ENCODE assay signal across 8 cellular contexts in genomic region chr15:92902020-92902419, GRCh38. TPM values are rescaled to one million over a fixed set of nuclear protein-coding genes. Genes with fewer than 3 reads are reported as not detected.
DNase-seq lines count a peak whose midpoint lies in the region; ATAC-seq and TF ChIP-seq lines count a peak whose summit lies in the region.

No MANE protein-coding gene starts in this region.

- H3K9me2 ChIP-seq in DOHH2 (replicated peaks; ENCODE audit: control insufficient read depth, low read length): no peaks in the 10 kb centered on the region
- no peaks in the 10 kb centered on the region for H3K9me2 ChIP-seq in PC-3 (replicated peaks; ENCODE audit: low read length)

- BruUV-seq in PC-3 (replicated peaks; lab: Mats Ljungman, UMichigan): no TSS peak

- CTCF ChIA-PET in PC-3 (lab: Charles Lee): no interaction called here

- TF ChIP-seq CTCF in DOHH2 (IDR thresholded peaks at IDR 0.05; ENCODE audit: low read depth, low read length, poor library complexity, severe bottlenecking): no peak
- no peak for TF ChIP-seq CTCF in PC-3 (conservative IDR thresholded peaks at IDR 0.05; ENCODE audit: low read depth, low read length)
- no peak for TF ChIP-seq CTCF in epithelial cell of esophagus (IDR thresholded peaks at IDR 0.05; ENCODE audit: insufficient read depth, low read depth, low read length, missing control alignments)
- TF ChIP-seq CTCF in ovary (IDR thresholded peaks at IDR 0.05): no peak

- POLR2A ChIA-PET in PC-3 (lab: Charles Lee; ENCODE audit: unreplicated experiment): no interaction called here

- TF ChIP-seq POLR2A in ovary (IDR thresholded peaks at IDR 0.05): no peak

- H3K9me3 ChIP-seq in DOHH2 (ENCODE audit: control insufficient read depth, insufficient read depth, low read length) (no peaks in the 10 kb centered on the region), PC-3 (ENCODE audit: low read length) (no peaks in the 10 kb centered on the region), ovary (no peaks in the 10 kb centered on the region)

- no peak for TF ChIP-seq EP300 in ovary (IDR thresholded peaks at IDR 0.05)

- H2AFZ ChIP-seq in PC-3 (ENCODE audit: low read length): no peak overlapping the region

- H3K9ac ChIP-seq in PC-3 (ENCODE audit: low read length): peak overlapping the region; percentile 95

- WGBS in ovary, 3 donors: 0 to 1% (median 0%) methylated on average over 2 of the region's 2 CpGs

- H3K4me1 ChIP-seq in DOHH2 (ENCODE audit: control insufficient read depth, low read length) (peaks cover 83% of the 10 kb centered on the region), PC-3 (ENCODE audit: insufficient read depth, low read length) (peaks cover 34% of the 10 kb centered on the region), ovary (ENCODE audit: insufficient read depth) (peaks cover 3% of the 10 kb centered on the region)

- ATAC-seq in PC-3: no peak
- ATAC-seq in GM18519 (IDR thresholded peaks at IDR 0.05; ENCODE audit: low FRiP score, unreplicated experiment): no peak
- ATAC-seq in GM19463 (IDR thresholded peaks at IDR 0.05; ENCODE audit: unreplicated experiment): no peak

- H3K4me2 ChIP-seq in DOHH2 (ENCODE audit: low read length) (peak overlapping the region; percentile 74), PC-3 (ENCODE audit: low read length) (peak overlapping the region; percentile 96)

- H3K4me3 ChIP-seq in DOHH2 (ENCODE audit: low read length) (peak overlapping the region; percentile 76), PC-3 (ENCODE audit: low read length) (peak overlapping the region; percentile 95), epithelial cell of esophagus (ENCODE audit: low read length) (peak overlapping the region; percentile 87), ovary (peak overlapping the region; percentile 71)

- peaks cover 63% of the 10 kb centered on the region for H3F3A ChIP-seq in DOHH2 (ENCODE audit: control insufficient read depth, insufficient read depth)
- peaks cover 27% of the 10 kb centered on the region for H3F3A ChIP-seq in PC-3 (ENCODE audit: low read length, unreplicated experiment)

- peaks cover 97% of the 10 kb centered on the region for H3K79me2 ChIP-seq in DOHH2 (ENCODE audit: control insufficient read depth, low read length)
- H3K79me2 ChIP-seq in PC-3 (ENCODE audit: low read length): peaks cover 90% of the 10 kb centered on the region

- H3K27ac ChIP-seq in DOHH2 (ENCODE audit: low read depth, low read length): peak overlapping the region; percentile 87
- peak overlapping the region; percentile 91; the same call in 1 of the 2 replicates for H3K27ac ChIP-seq in PC-3 (ENCODE audit: low read length)
- H3K27ac ChIP-seq in ovary: peak overlapping the region in 1 of 2 donors; percentile 83

- DNase-seq in PC-3: no peak
- no peak for DNase-seq in epithelial cell of esophagus (ENCODE audit: low read depth)
- no peak for DNase-seq in ovary
- DNase-seq in head of caudate nucleus: no peak
- no peak for DNase-seq in HPDE6-E6E7 (ENCODE audit: extremely low spot score)

- H4K20me1 ChIP-seq in DOHH2 (ENCODE audit: control insufficient read depth, insufficient read depth, low read depth, low read length) (no peaks in the 10 kb centered on the region; the same call in 1 of the 2 replicates), PC-3 (ENCODE audit: low read length) (peaks cover 21% of the 10 kb centered on the region)

- H3K27me3 ChIP-seq in DOHH2 (ENCODE audit: control insufficient read depth, low read length) (no peaks in the 10 kb centered on the region), PC-3 (ENCODE audit: low read length) (no peaks in the 10 kb centered on the region), ovary (no peaks in the 10 kb centered on the region)

- H3K36me3 ChIP-seq in DOHH2 (ENCODE audit: control insufficient read depth, low read length): peaks cover 69% of the 10 kb centered on the region
- peaks cover 39% of the 10 kb centered on the region for H3K36me3 ChIP-seq in PC-3 (ENCODE audit: low read depth, low read length)
- H3K36me3 ChIP-seq in ovary: no peaks in the 10 kb centered on the region

- intact Hi-C loops in PC-3 (cut with micrococcal nuclease) (no loop called here), ovary (cut with DNase I) (loop anchor here in 2 of 4 donors (5.0 kb wide), 1 partner anchor 95 kb away; no protein-coding TSS in a partner anchor), head of caudate nucleus (cut with DNase I) (loop anchor here (5.0 kb wide), 1 partner anchor 95 kb away; no protein-coding TSS in a partner anchor)

RNA-seq across cellular contexts. Expression of gene CHD2, which starts 1.9 kb away (rescaled TPM):
- total RNA-seq in PC-3 (2014; rRNA removed): 42.7 and 50.6 TPM in 2 replicates
- total RNA-seq in ovary: 100 to 1,000 TPM in 4 of 7 donors, 10 to 100 TPM in 3; 83.8 to 146 (median 106) TPM
- 10 to 100 TPM; 43.6 to 73.9 TPM for polyA plus RNA-seq in ovary
